Comparison of ENCODE assay signal across 12 cellular contexts in genomic region chr7:26360606-26361005, GRCh38.
"Had no signal": no experiment of that assay in that cellular context is flagged by ENCODE, and none has a peak within 500 bp of the region (broad histone marks: within the 10 kb centered on the region; RNA-seq: fewer than 3 reads in every experiment).

No MANE protein-coding gene starts in this region.

- DNase-seq: activated CD4-positive, alpha-beta T cell treated with anti-CD3 and anti-CD28 coated beads, Interleukin-2, amount 50 U/mL, for 48 hours; activated effector memory CD4-positive, alpha-beta T cell treated with anti-CD3 and anti-CD28 coated beads, Interleukin-2, amount 50 U/mL, for 16 hours; activated T-cell treated with anti-CD3 and anti-CD28 coated beads, Interleukin-2, amount 50 U/mL, for 4 hours; left colon; lower lobe of right lung; retina; stimulated activated CD4-positive, alpha-beta T cell treated with anti-CD3 and anti-CD28 coated beads, Interleukin-2, amount 100 ng/mL, for 48 hours; stimulated activated naive CD4-positive, alpha-beta T cell treated with Interleukin-2 at 50 U/mL for 16 hours; T-helper 1 cell had no signal

- H3K27me3 Mint-ChIP-seq: activated naive CD4-positive, alpha-beta T cell treated with anti-CD3 and anti-CD28 coated beads, Interleukin-2, amount 50 U/mL, for 24 hours; type B pancreatic cell had no signal

- H3K4me3 Mint-ChIP-seq: activated naive CD4-positive, alpha-beta T cell treated with anti-CD3 and anti-CD28 coated beads, Interleukin-2, amount 50 U/mL, for 24 hours; activated T-cell treated with anti-CD3 and anti-CD28 coated beads, Interleukin-2, amount 50 U/mL, for 4 hours; mesothelial cell of epicardium; type B pancreatic cell had no signal

- H3K9me3 Mint-ChIP-seq: activated naive CD4-positive, alpha-beta T cell treated with anti-CD3 and anti-CD28 coated beads, Interleukin-2, amount 50 U/mL, for 24 hours; activated T-cell treated with anti-CD3 and anti-CD28 coated beads, Interleukin-2, amount 50 U/mL, for 4 hours; mesothelial cell of epicardium; type B pancreatic cell had no signal

- H3K36me3 Mint-ChIP-seq: mesothelial cell of epicardium, type B pancreatic cell had no signal

- ATAC-seq: activated T-cell treated with anti-CD3 and anti-CD28 coated beads, Interleukin-2, amount 50 U/mL, for 4 hours; left colon had no signal

- H3K27ac Mint-ChIP-seq: activated naive CD4-positive, alpha-beta T cell treated with anti-CD3 and anti-CD28 coated beads, Interleukin-2, amount 50 U/mL, for 24 hours; mesothelial cell of epicardium; type B pancreatic cell had no signal
